ENCODE assay signal across 8 cellular contexts in genomic region chr17:61389670-61390478, GRCh38. TPM values are rescaled to one million over a fixed set of nuclear protein-coding genes. Genes with fewer than 3 reads are reported as not detected.
DNase-seq lines count a peak whose midpoint lies in the region; ATAC-seq and TF ChIP-seq lines count a peak whose summit lies in the region.

No MANE protein-coding gene starts in this region.

- H3K36me3 Mint-ChIP-seq in WTC11: no peaks in the 10 kb centered on the region
- H3K36me3 Mint-ChIP-seq in neural crest cell (ENCODE audit: low read depth): no peaks in the 10 kb centered on the region

- DNase-seq in AML-193 (lab: John Stamatoyannopoulos, UW): peak; percentile 32 to 40
- peak; percentile 56 for DNase-seq in HK-2 (ENCODE audit: unreplicated experiment)
- peak; percentile 83 for DNase-seq in WTC11 (ENCODE audit: low spot score)
- no peak for DNase-seq in esophagus muscularis mucosa (ENCODE audit: extremely low spot score)
- DNase-seq in neural crest cell (ENCODE audit: low read depth, low spot score): peak; percentile 76
- no peak for DNase-seq in HPDE6-E6E7 (ENCODE audit: extremely low spot score)

- no peaks in the 10 kb centered on the region for H3K9me3 Mint-ChIP-seq in WTC11
- no peaks in the 10 kb centered on the region for H3K9me3 Mint-ChIP-seq in neural crest cell

- peak overlapping the region in 2 of 4 donors; percentile 5 to 20 for H3K27ac ChIP-seq in esophagus muscularis mucosa (replicated peaks in 1 of 4)

- H3K36me3 ChIP-seq in esophagus muscularis mucosa: peaks cover 0 to 5% (median 0%) of the 10 kb centered on the region in 4 donors

- H3K4me1 Mint-ChIP-seq in WTC11 (peaks cover 9% of the 10 kb centered on the region), neural crest cell (peaks cover 56% of the 10 kb centered on the region)

- TF ChIP-seq CTCF in WTC11 (IDR thresholded peaks at IDR 0.05): peak; percentile 78
- peak; percentile 82 to 90 (median 84) for TF ChIP-seq CTCF in esophagus muscularis mucosa (IDR thresholded peaks at IDR 0.05)
- TF ChIP-seq CTCF in neural crest cell (conservative IDR thresholded peaks at IDR 0.05): peak; percentile 87

- no peak for TF ChIP-seq EP300 in esophagus muscularis mucosa (IDR thresholded peaks at IDR 0.05)

- intact Hi-C loops in esophagus muscularis mucosa (cut with DNase I): loop anchor here (5.0 to 10.0 kb wide), 4 partner anchors 135 to 675 kb away; no protein-coding TSS in a partner anchor

- H3K9me3 ChIP-seq in esophagus muscularis mucosa: no peaks in the 10 kb centered on the region

- peak overlapping the region in 3 of 4 donors; percentile 28 to 38 (median 35) for H3K4me3 ChIP-seq in esophagus muscularis mucosa

- WGBS in esophagus muscularis mucosa: 29% methylated on average over 7 of the region's 25 CpGs

- H3K4me3 Mint-ChIP-seq in WTC11 (no peak overlapping the region), neural crest cell (peak overlapping the region; percentile 31)

- no peak overlapping the region for H3K27ac Mint-ChIP-seq in WTC11
- H3K27ac Mint-ChIP-seq in neural crest cell (ENCODE audit: unreplicated experiment): no peak overlapping the region

- H3K4me1 ChIP-seq in esophagus muscularis mucosa: peaks cover 5 to 29% (median 18%) of the 10 kb centered on the region in 4 donors

- H3K27me3 ChIP-seq in esophagus muscularis mucosa: no peaks in the 10 kb centered on the region

- ATAC-seq in WTC11 (peak; percentile 88), GM19463 (IDR thresholded peaks at IDR 0.05; ENCODE audit: unreplicated experiment) (no peak), GM21825 (IDR thresholded peaks at IDR 0.05; ENCODE audit: unreplicated experiment) (no peak)

- CTCF ChIA-PET in WTC11 (lab: Charles Lee): interaction anchor here (0.6 to 1.4 kb wide), 13 partner anchors 22 to 418 kb away, joined by 3 to 17 read pairs (median 4); no protein-coding TSS in a partner anchor

- no peak for TF ChIP-seq POLR2A in esophagus muscularis mucosa (IDR thresholded peaks at IDR 0.05; ENCODE audit: low read depth)

- POLR2A ChIA-PET in WTC11 (lab: Charles Lee): no interaction called here

- H3K27me3 Mint-ChIP-seq in WTC11 (ENCODE audit: low read depth) (peaks cover 36% of the 10 kb centered on the region), neural crest cell (ENCODE audit: low read depth) (peaks cover 54% of the 10 kb centered on the region)

TF ChIP-seq in WTC11, 78 proteins besides CTCF, POLR2A, EP300 and RAD21:
- no peak for TF ChIP-seq NR2C2 (CRISPR knock-in tag; IDR thresholded peaks at IDR 0.05)
- TF ChIP-seq FOXP1 (CRISPR knock-in tag; IDR thresholded peaks at IDR 0.05; ENCODE audit: borderline replicate concordance): 0 out of 2 replicates have a peak, but pooled peaks have one; percentile 23
- 0 out of 2 replicates have a peak, but pooled peaks have one; percentile 33 for TF ChIP-seq GABPB1 (CRISPR knock-in tag; IDR thresholded peaks at IDR 0.05)
- TF ChIP-seq ZNF232 (CRISPR knock-in tag; IDR thresholded peaks at IDR 0.05): peak; percentile 30; the same call in 1 of the 2 replicates
- no peak for TF ChIP-seq PRRX2 (CRISPR knock-in tag; IDR thresholded peaks at IDR 0.05)
- 0 out of 2 replicates have a peak, but pooled peaks have one; percentile 20 for TF ChIP-seq ZNF532 (CRISPR knock-in tag; IDR thresholded peaks at IDR 0.05; ENCODE audit: borderline replicate concordance)
- no peak for TF ChIP-seq SOX15 (CRISPR knock-in tag; IDR thresholded peaks at IDR 0.05)

RNA-seq across cellular contexts. Expression of gene TBX2, which starts 9.8 kb away (rescaled TPM):
- total RNA-seq in WTC11 (2021) (0.09 to 0.41 TPM (median 0.21 TPM) in 3 replicates), esophagus muscularis mucosa (10 to 100 TPM; 17.9 to 42.6 (median 31.3) TPM), neural crest cell (16.1 and 18.7 TPM in 2 replicates)

Comparison
In these comparisons a context has a peak if more than half of its experiments do, and no peak if none do; other contexts are left out.
1. DNase-seq: peak in AML-193 (2 of 2), HK-2 (single experiment), WTC11 (single experiment) and neural crest cell (single experiment); none in esophagus muscularis mucosa (single experiment) and HPDE6-E6E7 (single experiment).
2. RNA of gene TBX2, which starts 9.8 kb away (total RNA-seq): 17.9 to 42.6 TPM in esophagus muscularis mucosa and 16.1 to 18.7 TPM in neural crest cell; 0.09 to 0.41 TPM in WTC11; every median in the first group is over 10 times any median in the second.
3. Peak in every context shown above with its lines, with median percentiles within 50 percentile points of each other: CTCF ChIP-seq.